In the genomic region with DNA sequence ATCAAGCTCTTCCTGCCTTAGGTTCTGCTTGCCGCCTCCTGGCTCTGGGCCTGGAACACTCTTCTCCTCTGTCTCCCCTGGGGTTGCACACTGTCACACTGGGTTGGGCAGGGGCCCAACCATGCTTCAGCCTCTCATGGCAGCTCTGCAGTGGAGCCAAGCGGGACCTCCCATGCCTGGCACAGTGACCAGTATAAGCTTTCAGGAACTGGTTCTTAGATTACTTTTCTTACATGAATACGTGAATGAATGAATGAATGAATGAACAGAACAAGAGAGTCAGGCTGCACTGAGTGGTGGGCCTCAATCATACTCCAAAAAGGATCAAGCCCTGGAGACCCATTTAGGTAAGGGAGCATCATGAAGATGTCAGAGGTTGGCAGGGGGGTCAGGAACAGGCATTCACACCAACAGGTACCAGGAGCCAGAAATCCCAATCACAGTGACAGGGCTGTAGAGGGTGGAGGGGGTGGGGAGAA, we compare ENCODE assay signal across 17 cellular contexts. TPM values are rescaled to one million over a fixed set of nuclear protein-coding genes. Genes with fewer than 3 reads are reported as not detected.
DNase-seq lines count a peak whose midpoint lies in the region; ATAC-seq lines count a peak whose summit lies in the region.
"Had no signal": no experiment of that assay in that cellular context is flagged by ENCODE, and none has a peak within 500 bp of the region (broad histone marks: within the 10 kb centered on the region; RNA-seq: fewer than 3 reads in every experiment).

No MANE protein-coding gene starts in this region.

- H3K9me3 Mint-ChIP-seq in activated naive CD8-positive, alpha-beta T cell treated with anti-CD3 and anti-CD28 coated beads, Interleukin-2, amount 10 ng/mL, durations not matched to agents 7 days and 5 days = peaks cover 5% of the 10 kb centered on the region
- H3K9me3 Mint-ChIP-seq in activated naive CD8-positive, alpha-beta T cell treated with anti-CD3 and anti-CD28 coated beads, Interleukin-2, amount 50 U/mL, for 24 hours = peaks cover 4% of the 10 kb centered on the region
- H3K9me3 Mint-ChIP-seq: effector memory CD8-positive, alpha-beta T cell had no signal

- no peaks in the 10 kb centered on the region for H3K27me3 Mint-ChIP-seq in activated naive CD8-positive, alpha-beta T cell treated with anti-CD3 and anti-CD28 coated beads, Interleukin-2, amount 10 ng/mL, durations not matched to agents 7 days and 5 days
- H3K27me3 Mint-ChIP-seq in activated naive CD8-positive, alpha-beta T cell treated with anti-CD3 and anti-CD28 coated beads, Interleukin-2, amount 50 U/mL, for 24 hours = peaks cover 2% of the 10 kb centered on the region

- peak overlapping the region; percentile 64 for H3K27ac Mint-ChIP-seq in activated naive CD8-positive, alpha-beta T cell treated with anti-CD3 and anti-CD28 coated beads, Interleukin-2, amount 10 ng/mL, durations not matched to agents 7 days and 5 days
- H3K27ac Mint-ChIP-seq in activated naive CD8-positive, alpha-beta T cell treated with anti-CD3 and anti-CD28 coated beads, Interleukin-2, amount 50 U/mL, for 24 hours = no peak overlapping the region
- H3K27ac Mint-ChIP-seq: effector memory CD8-positive, alpha-beta T cell had no signal

- no peak for ATAC-seq in activated naive CD8-positive, alpha-beta T cell treated with anti-CD3 and anti-CD28 coated beads, Interleukin-2, amount 10 ng/mL, durations not matched to agents 7 days and 5 days (ENCODE audit: low read depth)
- ATAC-seq in activated naive CD8-positive, alpha-beta T cell treated with anti-CD3 and anti-CD28 coated beads, Interleukin-2, amount 50 U/mL, for 24 hours = no peak
- peak; percentile 24 for ATAC-seq in HG03280 (IDR thresholded peaks at IDR 0.05; ENCODE audit: unreplicated experiment)
- ATAC-seq: effector memory CD8-positive, alpha-beta T cell had no signal

- H3K4me3 Mint-ChIP-seq in activated naive CD8-positive, alpha-beta T cell treated with anti-CD3 and anti-CD28 coated beads, Interleukin-2, amount 10 ng/mL, durations not matched to agents 7 days and 5 days = no peak overlapping the region
- H3K4me3 Mint-ChIP-seq in activated naive CD8-positive, alpha-beta T cell treated with anti-CD3 and anti-CD28 coated beads, Interleukin-2, amount 50 U/mL, for 24 hours = no peak overlapping the region
- H3K4me3 Mint-ChIP-seq: effector memory CD8-positive, alpha-beta T cell had no signal

- H3K36me3 Mint-ChIP-seq in activated naive CD8-positive, alpha-beta T cell treated with anti-CD3 and anti-CD28 coated beads, Interleukin-2, amount 10 ng/mL, durations not matched to agents 7 days and 5 days = no peaks in the 10 kb centered on the region
- no peaks in the 10 kb centered on the region for H3K36me3 Mint-ChIP-seq in activated naive CD8-positive, alpha-beta T cell treated with anti-CD3 and anti-CD28 coated beads, Interleukin-2, amount 50 U/mL, for 24 hours (ENCODE audit: low read depth)

- H3K4me1 Mint-ChIP-seq in activated naive CD8-positive, alpha-beta T cell treated with anti-CD3 and anti-CD28 coated beads, Interleukin-2, amount 10 ng/mL, durations not matched to agents 7 days and 5 days = peaks cover 10% of the 10 kb centered on the region
- peaks cover 4% of the 10 kb centered on the region for H3K4me1 Mint-ChIP-seq in activated naive CD8-positive, alpha-beta T cell treated with anti-CD3 and anti-CD28 coated beads, Interleukin-2, amount 50 U/mL, for 24 hours

- POLR2A ChIA-PET in activated naive CD8-positive, alpha-beta T cell treated with anti-CD3 and anti-CD28 coated beads, Interleukin-2, amount 10 ng/mL, durations not matched to agents 7 days and 5 days (lab: Charles Lee) = interaction anchor here (1.1 to 1.3 kb wide), 2 partner anchors 151 to 175 kb away, joined by 3 read pairs; a partner anchor contains a TSS

- no peak for DNase-seq in activated naive CD8-positive, alpha-beta T cell treated with anti-CD3 and anti-CD28 coated beads, Interleukin-2, amount 10 ng/mL, durations not matched to agents 7 days and 5 days
- DNase-seq in activated naive CD8-positive, alpha-beta T cell treated with anti-CD3 and anti-CD28 coated beads, Interleukin-2, amount 50 U/mL, for 24 hours = no peak
- DNase-seq in germinal center (ENCODE audit: low spot score) (peak; percentile 46), NOMO-1 treated with dmso at 0.1 percent for 144 hours (lab: John Stamatoyannopoulos, UW; ENCODE audit: unreplicated experiment) (no peak), NCI-H446 treated with DMSO at 0.1 percent for 48 hours (lab: John Stamatoyannopoulos, UW) (no peak)
- no peak for DNase-seq in stimulated activated CD4-positive, alpha-beta T cell treated with anti-CD3 and anti-CD28 coated beads, Interleukin-4, amount 100 ng/mL, for 4 hours
- DNase-seq in stimulated activated CD4-positive, alpha-beta T cell treated with anti-CD3 and anti-CD28 coated beads, Interleukin-1b, Interleukin-23, amount 100 ng/mL, for 48 hours = no peak
- DNase-seq: activated naive CD4-positive, alpha-beta T cell treated with Interleukin-2 at 50 U/mL for 16 hours; brain microvascular endothelial cell; effector memory CD8-positive, alpha-beta T cell; mesendoderm; NCI-H2029; NCI-H748 treated with DMSO at 0.1 percent for 48 hours; T1000 had no signal

RNA-seq across cellular contexts. Expression of a gene that starts 30.8 kb away (rescaled TPM):
- not detected for total RNA-seq in activated naive CD8-positive, alpha-beta T cell treated with anti-CD3 and anti-CD28 coated beads, Interleukin-2, amount 10 ng/mL, durations not matched to agents 7 days and 5 days
- total RNA-seq: LHCN-M2 had no signal

RNA-seq across cellular contexts. Expression of a gene that starts 46.4 kb away (rescaled TPM):
- total RNA-seq in activated naive CD8-positive, alpha-beta T cell treated with anti-CD3 and anti-CD28 coated beads, Interleukin-2, amount 10 ng/mL, durations not matched to agents 7 days and 5 days = not detected
- total RNA-seq: LHCN-M2, skeletal muscle tissue had no signal
